9 cellular contexts compared by ENCODE assay signal in genomic region chr4:184807797-184808718, GRCh38. TPM values are rescaled to one million over a fixed set of nuclear protein-coding genes. Genes with fewer than 3 reads are reported as not detected.
A peak's percentile ranks its signal among the peaks of the same experiment; 100 is the strongest.
DNase-seq lines count a peak whose midpoint lies in the region; ATAC-seq and TF ChIP-seq lines count a peak whose summit lies in the region.
"Had no signal": no experiment of that assay in that cellular context is flagged by ENCODE, and none has a peak within 500 bp of the region (broad histone marks: within the 10 kb centered on the region; RNA-seq: fewer than 3 reads in every experiment).

No MANE protein-coding gene starts in this region.

- DNase-seq in HFFc6 (peak; percentile 71), SJCRH30 (peak; percentile 7 to 18), globus pallidus (ENCODE audit: low spot score) (peak; percentile 97), retinal pigment epithelial cell (ENCODE audit: low read depth) (no peak), NCI-H1694 treated with DMSO at 0.1 percent for 48 hours (lab: John Stamatoyannopoulos, UW) (no peak), DMS114 treated with DMSO at 0.1 percent for 48 hours (lab: John Stamatoyannopoulos, UW; ENCODE audit: unreplicated experiment) (no peak)
- no peak for DNase-seq in stimulated activated CD4-positive, alpha-beta T cell treated with anti-CD3 and anti-CD28 coated beads, Interleukin-12 subunit alpha, Interleukin-12 subunit beta, amount 100 ng/mL, for 4 hours

- H3K27ac ChIP-seq in SJCRH30, result no peak overlapping the region
- H3K27ac ChIP-seq: KMS-11 had no signal

- no peak overlapping the region for H3K4me3 Mint-ChIP-seq in HFFc6

- H3K27ac Mint-ChIP-seq in HFFc6, result no peak overlapping the region

- ATAC-seq in esophagus mucosa, result no peak

- H3K9me3 Mint-ChIP-seq in HFFc6, result no peaks in the 10 kb centered on the region

- H3K4me3 ChIP-seq in SJCRH30 (no peak overlapping the region), retinal pigment epithelial cell (ENCODE audit: low read length) (no peak overlapping the region)

- H3K4me1 Mint-ChIP-seq in HFFc6 (ENCODE audit: low read depth), result peaks cover 28% of the 10 kb centered on the region

- no peaks in the 10 kb centered on the region for H3K9me3 ChIP-seq in SJCRH30 (replicated peaks)

- H3K36me3 Mint-ChIP-seq in HFFc6 (ENCODE audit: low read depth), result no peaks in the 10 kb centered on the region

- peaks cover 2% of the 10 kb centered on the region; the same call in 1 of the 2 replicates for H3K27me3 Mint-ChIP-seq in HFFc6 (ENCODE audit: insufficient read depth)

- H3K27me3 ChIP-seq in SJCRH30, result no peaks in the 10 kb centered on the region

- H3K36me3 ChIP-seq in SJCRH30, result no peaks in the 10 kb centered on the region

- peaks cover 13% of the 10 kb centered on the region for H3K4me1 ChIP-seq in SJCRH30

- TF ChIP-seq CTCF in HFFc6 (IDR thresholded peaks at IDR 0.05), result no peak
- TF ChIP-seq CTCF in retinal pigment epithelial cell (conservative IDR thresholded peaks at IDR 0.05; ENCODE audit: low read depth, low read length), result peak; percentile 24

RNA-seq across cellular contexts. Expression of gene ACSL1, which starts 17.7 kb away (rescaled TPM):
- 10 to 100 TPM; 21.7 to 24.0 (median 22.9) TPM for total RNA-seq in HFFc6 (2021; fragmentation: NEBNext Ultra II Directional; extraction: Animal tissue kit (Norgen Biotek cat#: 25700))
- 11.6 and 12.9 TPM in 2 replicates for total RNA-seq in SJCRH30 (2014; rRNA removed; shearing (Covaris generic))
- total RNA-seq in esophagus mucosa, result 74.3 TPM

Comparison
In these comparisons a context has a peak if more than half of its experiments do, and no peak if none do; other contexts are left out.
1. DNase-seq: peak in HFFc6 (single experiment), SJCRH30 (2 of 2) and globus pallidus (single experiment); none in retinal pigment epithelial cell (single experiment), NCI-H1694 treated with DMSO at 0.1 percent for 48 hours (single experiment), stimulated activated CD4-positive, alpha-beta T cell treated with anti-CD3 and anti-CD28 coated beads, Interleukin-12 subunit alpha, Interleukin-12 subunit beta, amount 100 ng/mL, for 4 hours (single experiment) and DMS114 treated with DMSO at 0.1 percent for 48 hours (single experiment).